ENCODE assay signal across 22 cellular contexts in genomic region chr6:23077797-23078196, GRCh38.
"Had no signal": no experiment of that assay in that cellular context is flagged by ENCODE, and none has a peak within 500 bp of the region (broad histone marks: within the 10 kb centered on the region; RNA-seq: fewer than 3 reads in every experiment).

No MANE protein-coding gene starts in this region.

- H3K4me1 ChIP-seq: esophagus squamous epithelium, gastrocnemius medialis, left lung, lower lobe of right lung had no signal

- H3K4me3 ChIP-seq: esophagus squamous epithelium, gastrocnemius medialis, heart right ventricle, left lung, lower lobe of right lung had no signal

- H3K27me3 ChIP-seq: esophagus squamous epithelium, gastrocnemius medialis, heart right ventricle, left lung had no signal

- H3K36me3 ChIP-seq: esophagus squamous epithelium, gastrocnemius medialis, heart right ventricle, left lung, lower lobe of right lung had no signal

- H3K27ac ChIP-seq: epithelial cell of prostate, esophagus squamous epithelium, gastrocnemius medialis, heart right ventricle, left lung, lower lobe of right lung had no signal

- DNase-seq: cortex of kidney; effector CD8-positive, alpha-beta T cell; effector memory CD8-positive, alpha-beta T cell; endodermal cell; erythroblast; esophagus squamous epithelium; foreskin fibroblast; foreskin melanocyte; gastrocnemius medialis; glutamatergic neuron; head of caudate nucleus; heart right ventricle; hippocampal formation; left cardiac atrium; left lung; left ventricle myocardium superior; lower lobe of right lung; mesenchymal stem cell; midbrain; naive thymus-derived CD4-positive, alpha-beta T cell; natural killer cell had no signal
